8 cellular contexts compared by ENCODE assay signal in genomic region chr10:132518572-132519381, GRCh38. TPM values are rescaled to one million over a fixed set of nuclear protein-coding genes. Genes with fewer than 3 reads are reported as not detected.
DNase-seq lines count a peak whose midpoint lies in the region; ATAC-seq, FAIRE-seq and TF ChIP-seq lines count a peak whose summit lies in the region.

No MANE protein-coding gene starts in this region.

- H3K9me3 ChIP-seq in A549 = no peaks in the 10 kb centered on the region

- FAIRE-seq in A549 (lab: Jason Lieb, UNC) = no peak

- DNase-seq in A549 (ENCODE audit: low read depth in 1 of 2, low spot score in 1 of 2) = no peak
- peak; percentile 80 for DNase-seq in cerebellum (ENCODE audit: low spot score)
- DNase-seq in memory B cell (ENCODE audit: low spot score in 2 of 2) = no peak
- DNase-seq in COLO829 (ENCODE audit: low spot score) = no peak
- DNase-seq in medulla oblongata (ENCODE audit: extremely low spot score) = no peak
- no peak for DNase-seq in germinal center (ENCODE audit: low spot score)

- peak overlapping the region; percentile 42 for H3K4me3 Mint-ChIP-seq in memory B cell

- H3K27me3 Mint-ChIP-seq in memory B cell = peaks cover 3% of the 10 kb centered on the region

- peaks cover 10% of the 10 kb centered on the region for H3K4me1 Mint-ChIP-seq in memory B cell

- WGBS in A549 (ENCODE audit: missing lambda C conversion rate) = 91% methylated on average over 29 of the region's 29 CpGs

- no peak overlapping the region for H3K4me3 ChIP-seq in A549

- no peak for TF ChIP-seq EP300 in A549 (IDR thresholded peaks at IDR 0.05)
- peak; percentile 39; the same call in 1 of the 2 replicates for TF ChIP-seq EP300 in Ishikawa (IDR thresholded peaks at IDR 0.05; ENCODE audit: borderline replicate concordance)

- POLR2A ChIA-PET in A549 (lab: Yijun Ruan, JAX) = no interaction called here

- TF ChIP-seq RAD21 in A549 (conservative IDR thresholded peaks at IDR 0.05 in 1 of 2, IDR thresholded peaks at IDR 0.05 in 1 of 2) = no peak
- 0 out of 2 replicates have a peak, but pooled peaks have one; percentile 24 for TF ChIP-seq RAD21 in Ishikawa (IDR thresholded peaks at IDR 0.05; ENCODE audit: low read depth)

- peak overlapping the region; percentile 81 to 90; a peak in 4 of 6 replicates for H3K27ac ChIP-seq in A549

- TF ChIP-seq CTCF in A549 (IDR thresholded peaks at IDR 0.05) = no peak

- ATAC-seq in A549 (no peak), memory B cell (ENCODE audit: low read depth) (peak; percentile 65), HG03045 (IDR thresholded peaks at IDR 0.05; ENCODE audit: unreplicated experiment) (no peak)

- H3K4me2 ChIP-seq in A549 = no peak overlapping the region

- peaks cover 26% of the 10 kb centered on the region for H3K4me1 ChIP-seq in A549

- H3K9me3 Mint-ChIP-seq in memory B cell = no peaks in the 10 kb centered on the region

- TF ChIP-seq POLR2A in A549 (IDR thresholded peaks at IDR 0.05; ENCODE audit: low read length) = no peak

- no peak overlapping the region for H3K27ac Mint-ChIP-seq in memory B cell

- H3K36me3 Mint-ChIP-seq in memory B cell = no peaks in the 10 kb centered on the region

- CTCF ChIA-PET in A549 (lab: Yijun Ruan, JAX) = interaction anchor here (0.7 to 2.1 kb wide), 5 partner anchors 59 to 136 kb away, joined by 3 to 6 read pairs (median 3); no protein-coding TSS in a partner anchor

TF ChIP-seq in A549, 52 proteins besides CTCF, POLR2A, EP300 and RAD21:
- TF ChIP-seq MAZ (IDR thresholded peaks at IDR 0.05; ENCODE audit: borderline replicate concordance, low read depth, low read length) = no peak
- no peak for TF ChIP-seq PBX3 (IDR thresholded peaks at IDR 0.05)
- TF ChIP-seq EHF (CRISPR knock-in tag; IDR thresholded peaks at IDR 0.05) = no peak
- TF ChIP-seq REST (IDR thresholded peaks at IDR 0.05) = no peak
- TF ChIP-seq SREBF2 (IDR thresholded peaks at IDR 0.05) = no peak
- TF ChIP-seq ZFP36 (IDR thresholded peaks at IDR 0.05; ENCODE audit: borderline replicate concordance, partially characterized antibody) = no peak
- no peak for TF ChIP-seq NFE2L2 (conservative IDR thresholded peaks at IDR 0.05; ENCODE audit: low read length)
- TF ChIP-seq USF2 (IDR thresholded peaks at IDR 0.05) = no peak
- no peak for TF ChIP-seq CHD4 (IDR thresholded peaks at IDR 0.05; ENCODE audit: borderline replicate concordance)
- no peak for TF ChIP-seq RNF2 (IDR thresholded peaks at IDR 0.05; ENCODE audit: borderline replicate concordance, low read depth)

TF ChIP-seq in Ishikawa, 13 proteins besides CTCF, POLR2A, EP300 and RAD21:
- TF ChIP-seq YY1 (IDR thresholded peaks at IDR 0.05; ENCODE audit: low read depth) (peak; percentile 81), TAF1 (IDR thresholded peaks at IDR 0.05; ENCODE audit: low read depth) (no peak), NFIC (IDR thresholded peaks at IDR 0.05) (peak; percentile 93), TEAD4 (IDR thresholded peaks at IDR 0.05) (no peak), MAX (IDR thresholded peaks at IDR 0.05) (peak; percentile 84), CREB1 (IDR thresholded peaks at IDR 0.05; ENCODE audit: low read depth) (no peak), EGR1 (IDR thresholded peaks at IDR 0.05) (peak; percentile 41; the same call in 1 of the 2 replicates), CEBPB (IDR thresholded peaks at IDR 0.05) (no peak), REST (IDR thresholded peaks at IDR 0.05; ENCODE audit: low read depth) (no peak), TCF12 (IDR thresholded peaks at IDR 0.05; ENCODE audit: low read depth) (no peak; the same call in none of the 2 replicates), FOXM1 (IDR thresholded peaks at IDR 0.05; ENCODE audit: borderline replicate concordance, low read depth) (no peak), USF1 (IDR thresholded peaks at IDR 0.05) (peak; percentile 92), ZBTB7A (IDR thresholded peaks at IDR 0.05; ENCODE audit: low read depth) (0 out of 2 replicates have a peak, but pooled peaks have one; percentile 14)

RNA-seq across cellular contexts. Expression of gene INPP5A, which starts 18.8 kb away (rescaled TPM):
- polyA plus RNA-seq in A549 (2011; rRNA removed) (12.0 and 13.7 TPM in 2 replicates), A549 (2017; fragmentation: RNase III; extraction: RNeasy Plus Mini Kit Qiagen cat#74134 plus additional on column Dnase treatment) (11.5 to 15.1 TPM (median 12.3 TPM) in 3 replicates)
- polyA plus RNA-seq in A549 (2012; cell fraction: cytosol; rRNA removed) = 10.7 and 11.9 TPM in 2 replicates
- 7.8 and 8.6 TPM in 2 replicates for polyA plus RNA-seq in A549 (2012; cell fraction: nucleus; rRNA removed)
- 12.6 and 19.2 TPM in 2 replicates for polyA minus RNA-seq in A549 (2011; rRNA and poly(A)+ RNA removed)
- 18.7 TPM for total RNA-seq in cerebellum
